ENCODE assay signal across 1 cellular context in genomic region chr9:111900081-111900805, GRCh38.
TF ChIP-seq lines count a peak whose summit lies in the region.

No MANE protein-coding gene starts in this region.

TF ChIP-seq in GM23338, 12 proteins besides CTCF, POLR2A, EP300 and RAD21 (continued from another document):
- no peak for TF ChIP-seq REST (IDR thresholded peaks at IDR 0.05; ENCODE audit: unreplicated experiment)
